7 cellular contexts compared by ENCODE assay signal in the genomic region with DNA sequence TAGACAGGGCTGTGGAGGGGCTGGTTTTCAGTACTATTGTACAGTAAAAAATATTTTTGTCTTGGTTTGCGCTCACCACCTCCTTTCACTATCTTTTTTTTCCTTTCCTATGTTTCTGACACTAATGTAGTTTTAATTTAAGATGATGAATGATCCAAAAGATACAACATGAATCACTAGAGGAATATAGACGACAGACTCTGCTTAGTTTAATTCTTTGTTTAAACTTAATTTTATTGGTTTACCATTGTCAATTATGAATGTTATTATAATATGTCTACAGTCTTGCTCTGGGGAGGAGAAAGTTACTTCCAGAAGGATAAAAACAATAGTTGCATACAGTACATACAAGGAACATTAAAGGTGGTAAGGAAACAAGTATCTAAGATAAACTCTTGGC.
"Had no signal": no experiment of that assay in that cellular context is flagged by ENCODE, and none has a peak within 500 bp of the region (broad histone marks: within the 10 kb centered on the region; RNA-seq: fewer than 3 reads in every experiment).

No MANE protein-coding gene starts in this region.

- ATAC-seq: HepG2, K562 had no signal

- DNase-seq: IMR-90, KBM-7, KG1 had no signal

- H3K4me3 ChIP-seq: K562 had no signal

- H3K27ac ChIP-seq: HL-60 had no signal

- FAIRE-seq: HepG2, HTR-8/SVneo, K562 had no signal
